18 cellular contexts compared by ENCODE assay signal in the genomic region with DNA sequence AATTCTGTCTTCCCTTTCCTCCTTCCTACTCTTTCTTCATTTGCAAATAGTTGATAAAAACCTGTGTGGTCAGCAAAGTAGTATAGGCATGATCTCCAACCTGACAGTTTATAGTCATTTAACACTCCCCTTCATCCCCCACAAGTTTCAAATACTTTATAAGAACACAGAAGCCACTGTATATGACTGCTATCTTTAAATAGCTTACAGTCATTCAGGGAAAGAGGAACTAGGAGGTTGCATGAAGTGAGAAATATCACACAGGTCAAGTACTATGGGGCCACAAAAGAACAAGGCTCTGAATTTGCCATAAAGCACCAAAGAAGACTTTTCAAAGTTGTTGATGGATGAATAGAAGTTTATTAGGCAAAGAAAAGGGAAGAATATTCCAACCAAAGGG.
DNase-seq lines count a peak whose midpoint lies in the region; ATAC-seq, FAIRE-seq and TF ChIP-seq lines count a peak whose summit lies in the region.
"Had no signal": no experiment of that assay in that cellular context is flagged by ENCODE, and none has a peak within 500 bp of the region (broad histone marks: within the 10 kb centered on the region; RNA-seq: fewer than 3 reads in every experiment).

No MANE protein-coding gene starts in this region.

- H3K9me3 ChIP-seq in small intestine (ENCODE audit: control insufficient read depth, low read depth): no peaks in the 10 kb centered on the region
- no peaks in the 10 kb centered on the region for H3K9me3 ChIP-seq in MG63
- H3K9me3 ChIP-seq: breast epithelium had no signal

- H3K36me3 ChIP-seq in small intestine (ENCODE audit: control insufficient read depth in 2 of 2, insufficient read depth in 2 of 2, low read length in 2 of 2) (no peaks in the 10 kb centered on the region), MG63 (no peaks in the 10 kb centered on the region)
- H3K36me3 ChIP-seq: breast epithelium had no signal

- H3K9me3 Mint-ChIP-seq in glutamatergic neuron (ENCODE audit: unreplicated experiment): no peaks in the 10 kb centered on the region
- H3K9me3 Mint-ChIP-seq: activated T-helper 2 cell treated with anti-CD3 and anti-CD28 coated beads, Interferon-gamma antibody, Interleukin-2, Interleukin-4, amounts not matched to agents 10 μg/mL and 5 μg/mL and 100 μg/mL, durations not matched to agents 14 hours and 24 hours and 36 hours had no signal

- ATAC-seq in GM19463 (IDR thresholded peaks at IDR 0.05; ENCODE audit: unreplicated experiment): peak; percentile 96
- peak; percentile 93 for ATAC-seq in HG02884 (IDR thresholded peaks at IDR 0.05; ENCODE audit: unreplicated experiment)
- peak; percentile 96 for ATAC-seq in HG03521 (IDR thresholded peaks at IDR 0.05; ENCODE audit: unreplicated experiment)
- ATAC-seq: activated CD4-positive, alpha-beta T cell treated with anti-CD3 and anti-CD28 coated beads for 36 hours had no signal

- H3K27me3 ChIP-seq in small intestine (ENCODE audit: control insufficient read depth in 2 of 2, insufficient read depth in 2 of 2, low read length in 2 of 2): no peaks in the 10 kb centered on the region
- no peaks in the 10 kb centered on the region for H3K27me3 ChIP-seq in MG63
- H3K27me3 ChIP-seq: breast epithelium, hepatocyte had no signal

- DNase-seq in GM10266 (ENCODE audit: extremely low spot score) (peak; percentile 4), glutamatergic neuron (no peak), GM12892 (ENCODE audit: insufficient read length) (no peak), small intestine (no peak), MG63 (no peak)
- DNase-seq: activated CD4-positive, alpha-beta T cell treated with anti-CD3 and anti-CD28 coated beads for 36 hours; Calu3; NCI-H1105; NCI-H69 had no signal

- FAIRE-seq in GM12892 (lab: Jason Lieb, UNC): no peak
- FAIRE-seq in small intestine (lab: Jason Lieb, UNC): no peak
- FAIRE-seq: A204.1 had no signal

- no peaks in the 10 kb centered on the region for H3K4me1 ChIP-seq in small intestine (ENCODE audit: control insufficient read depth in 2 of 2, insufficient read depth in 1 of 2, low read depth in 1 of 2, low read length in 1 of 2)
- H3K4me1 ChIP-seq: breast epithelium had no signal

- H3K27me3 Mint-ChIP-seq in glutamatergic neuron (ENCODE audit: unreplicated experiment): no peaks in the 10 kb centered on the region
- H3K27me3 Mint-ChIP-seq: activated CD4-positive, alpha-beta T cell treated with anti-CD3 and anti-CD28 coated beads for 36 hours; memory B cell had no signal

- H3K4me3 ChIP-seq in small intestine (ENCODE audit: low read depth in 1 of 2, low read length in 2 of 2): no peak overlapping the region
- H3K4me3 ChIP-seq in MG63: no peak overlapping the region
- H3K4me3 ChIP-seq: breast epithelium, hepatocyte had no signal

- no peak for TF ChIP-seq POLR2A in GM12892 (IDR thresholded peaks at IDR 0.05; ENCODE audit: low read depth, low read length)

- no peak overlapping the region for H3K27ac ChIP-seq in small intestine (ENCODE audit: low read depth in 1 of 2, low read length in 1 of 2)
- H3K27ac ChIP-seq: breast epithelium, hepatocyte, HL-60 had no signal

- H3K36me3 Mint-ChIP-seq in glutamatergic neuron (ENCODE audit: unreplicated experiment): no peaks in the 10 kb centered on the region
- H3K36me3 Mint-ChIP-seq: memory B cell had no signal

- no peak overlapping the region for H3K4me3 Mint-ChIP-seq in glutamatergic neuron (ENCODE audit: unreplicated experiment)
- H3K4me3 Mint-ChIP-seq: activated CD4-positive, alpha-beta T cell treated with anti-CD3 and anti-CD28 coated beads for 36 hours; memory B cell had no signal

- TF ChIP-seq CTCF in GM10266 (IDR thresholded peaks at IDR 0.05; ENCODE audit: control insufficient read depth, insufficient read depth, low read depth, missing control alignments): no peak
- TF ChIP-seq CTCF in glutamatergic neuron (IDR thresholded peaks at IDR 0.05; ENCODE audit: partially characterized antibody, unreplicated experiment): no peak

- no peak overlapping the region for H3K27ac Mint-ChIP-seq in glutamatergic neuron (ENCODE audit: unreplicated experiment)
- H3K27ac Mint-ChIP-seq: activated CD4-positive, alpha-beta T cell treated with anti-CD3 and anti-CD28 coated beads for 36 hours; activated T-helper 2 cell treated with anti-CD3 and anti-CD28 coated beads, Interferon-gamma antibody, Interleukin-2, Interleukin-4, amounts not matched to agents 10 μg/mL and 5 μg/mL and 100 μg/mL, durations not matched to agents 14 hours and 24 hours and 36 hours; memory B cell had no signal

- H3K4me1 Mint-ChIP-seq in glutamatergic neuron (ENCODE audit: low read depth, unreplicated experiment): no peaks in the 10 kb centered on the region
- H3K4me1 Mint-ChIP-seq: activated CD4-positive, alpha-beta T cell treated with anti-CD3 and anti-CD28 coated beads for 36 hours; memory B cell had no signal
